ENCODE assay signal across 22 cellular contexts in the genomic region with DNA sequence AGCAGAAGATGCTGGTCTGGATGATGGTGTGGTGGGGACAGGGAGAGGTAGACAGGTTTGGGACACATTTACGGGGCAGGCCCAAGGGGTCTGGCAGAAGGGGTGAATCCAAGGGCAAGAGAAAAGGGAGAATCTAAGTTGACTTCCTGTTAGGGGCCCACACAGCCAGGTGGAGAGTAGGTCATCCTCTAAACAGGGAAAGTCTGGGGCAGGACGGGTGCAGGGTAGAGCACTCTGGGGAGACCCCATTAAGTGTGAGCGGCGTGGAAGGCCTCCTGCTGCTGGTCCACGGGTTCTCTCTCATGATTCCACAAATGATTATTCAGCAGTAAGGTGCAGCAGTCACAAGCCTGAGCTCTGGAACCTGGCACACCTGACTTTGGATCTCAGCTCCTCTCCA. TPM values are rescaled to one million over a fixed set of nuclear protein-coding genes. Genes with fewer than 3 reads are reported as not detected.
"Had no signal": no experiment of that assay in that cellular context is flagged by ENCODE, and none has a peak within 500 bp of the region (broad histone marks: within the 10 kb centered on the region; RNA-seq: fewer than 3 reads in every experiment).

No MANE protein-coding gene starts in this region.

- H3K27ac ChIP-seq: epithelial cell of prostate, lower lobe of right lung, skin epidermis, tibial nerve had no signal

- FAIRE-seq: frontal cortex had no signal

- H3K27ac Mint-ChIP-seq: activated CD4-positive, alpha-beta T cell treated with anti-CD3 and anti-CD28 coated beads for 36 hours; activated naive CD8-positive, alpha-beta T cell treated with anti-CD3 and anti-CD28 coated beads, Interleukin-2, amount 10 ng/mL, durations not matched to agents 7 days and 5 days had no signal

- DNase-seq: activated CD4-positive, alpha-beta T cell treated with anti-CD3 and anti-CD28 coated beads for 36 hours; activated CD8-positive, alpha-beta memory T cell treated with anti-CD3 and anti-CD28 coated beads, Interleukin-2, amount 50 U/mL, for 48 hours; activated effector memory CD4-positive, alpha-beta T cell treated with anti-CD3 and anti-CD28 coated beads, Interleukin-2, amount 50 U/mL, for 16 hours; activated naive CD8-positive, alpha-beta T cell treated with anti-CD3 and anti-CD28 coated beads, Interleukin-2, amount 10 ng/mL, durations not matched to agents 7 days and 5 days; anterior cingulate cortex; heart left ventricle; left colon; lower lobe of right lung; midbrain; stimulated activated CD4-positive, alpha-beta T cell treated with anti-CD3 and anti-CD28 coated beads, Interleukin-15, amount 100 ng/mL, for 24 hours; stimulated activated CD4-positive, alpha-beta T cell treated with anti-CD3 and anti-CD28 coated beads, Interleukin-4, amount 100 ng/mL, for 1 hour; stimulated activated naive CD4-positive, alpha-beta T cell had no signal

- H3K4me3 Mint-ChIP-seq: activated naive CD8-positive, alpha-beta T cell treated with anti-CD3 and anti-CD28 coated beads, Interleukin-2, amount 10 ng/mL, durations not matched to agents 7 days and 5 days had no signal

- ATAC-seq: activated CD4-positive, alpha-beta T cell treated with anti-CD3 and anti-CD28 coated beads for 36 hours; heart left ventricle; left colon; lower lobe of right lung; SK-N-SH treated with all-trans-retinoic acid at 6 μM for 48 hours had no signal

- H3K9me3 ChIP-seq: lower lobe of right lung, neutrophil had no signal

- H3K9me3 Mint-ChIP-seq: activated naive CD8-positive, alpha-beta T cell treated with anti-CD3 and anti-CD28 coated beads, Interleukin-2, amount 10 ng/mL, durations not matched to agents 7 days and 5 days had no signal

- H3K4me3 ChIP-seq: heart left ventricle, lower lobe of right lung, skin epidermis, tibial nerve had no signal

RNA-seq across cellular contexts. Expression of gene SCRT2, which starts 25.3 kb away (rescaled TPM):
- total RNA-seq: activated CD4-positive, alpha-beta T cell treated with anti-CD3 and anti-CD28 coated beads for 36 hours; activated naive CD8-positive, alpha-beta T cell treated with anti-CD3 and anti-CD28 coated beads, Interleukin-2, amount 10 ng/mL, durations not matched to agents 7 days and 5 days; dermis microvascular lymphatic vessel endothelial cell; heart left ventricle; left colon; lower lobe of right lung; myocyte; subcutaneous adipose tissue; T-helper 1 cell treated with Interleukin-12 subunit alpha and Interleukin-12 subunit beta and Interleukin-4 antibody, amounts not matched to agents 30 ng/mL and 1 ng/mL, for 36 hours; tibial nerve had no signal
- polyA plus RNA-seq: heart left ventricle had no signal

RNA-seq across cellular contexts. Expression of gene TCF15, which starts 40.2 kb away (rescaled TPM):
- total RNA-seq: activated CD4-positive, alpha-beta T cell treated with anti-CD3 and anti-CD28 coated beads for 36 hours; activated naive CD8-positive, alpha-beta T cell treated with anti-CD3 and anti-CD28 coated beads, Interleukin-2, amount 10 ng/mL, durations not matched to agents 7 days and 5 days; myocyte; T-helper 1 cell treated with Interleukin-12 subunit alpha and Interleukin-12 subunit beta and Interleukin-4 antibody, amounts not matched to agents 30 ng/mL and 1 ng/mL, for 36 hours had no signal
